ENCODE assay signal across 8 cellular contexts in the genomic region with DNA sequence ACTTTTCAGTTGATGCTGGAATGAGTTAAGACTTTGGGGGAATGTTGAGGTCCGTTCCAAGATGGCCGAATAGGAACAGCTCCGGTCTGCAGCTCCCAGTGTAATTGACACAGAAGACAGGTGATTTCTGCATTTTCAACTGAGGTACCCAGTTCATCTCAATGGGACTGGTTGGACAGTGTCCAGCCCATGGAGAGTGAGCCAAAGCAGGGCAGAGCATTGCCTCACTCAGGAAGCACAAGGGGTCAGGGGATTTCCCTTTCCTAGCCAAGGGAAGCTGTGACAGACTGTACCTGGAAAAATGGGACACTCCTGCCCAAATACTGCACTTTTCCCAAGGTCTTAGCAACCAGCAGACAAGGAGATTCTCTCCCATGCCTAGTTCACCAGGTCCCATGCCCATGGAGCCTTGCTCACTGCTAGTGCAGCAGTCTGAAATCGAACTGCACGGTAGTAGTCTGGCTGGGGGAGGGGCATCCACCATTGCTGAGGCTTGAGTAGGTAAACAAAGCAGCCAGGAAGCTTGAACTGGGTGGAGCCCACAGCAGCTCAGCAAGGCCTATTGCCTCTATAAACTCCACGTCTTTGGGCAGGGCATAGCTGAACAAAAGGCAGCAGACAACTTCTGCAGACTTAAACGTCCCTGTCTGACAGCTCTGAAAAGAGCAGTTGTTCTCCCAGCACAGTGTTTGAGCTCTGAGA.
A peak's percentile ranks its signal among the peaks of the same experiment; 100 is the strongest.
DNase-seq lines count a peak whose midpoint lies in the region; ATAC-seq, FAIRE-seq and TF ChIP-seq lines count a peak whose summit lies in the region.
"Not testable (repeated sequence)": the region's sequence is repeated elsewhere in the genome, so short reads cannot be mapped to it uniquely, and the experiment has no call there.

No MANE protein-coding gene starts in this region.

- POLR2A ChIA-PET in HepG2 (lab: Yijun Ruan, JAX), result not testable (repeated sequence)

- 10% methylated on average over 5 of the region's 7 CpGs for WGBS in HepG2 (ENCODE audit: low lambda C conversion rate)
- 89% methylated on average over 7 of the region's 7 CpGs for WGBS in mesenchymal stem cell
- WGBS in transverse colon (ENCODE audit: low coverage in 1 of 2), 2 donors, result 73% methylated on average over 7 of the region's 7 CpGs; no CpG with 5 or more reads in 1 of the 2 donors

- not testable (repeated sequence) for H3K4me1 ChIP-seq in Karpas-422 (ENCODE audit: low read length); HepG2 (ENCODE audit: insufficient read depth, low read length); mesenchymal stem cell (ENCODE audit: control insufficient read depth, insufficient read depth, low read depth, low read length); transverse colon

- H3K4ac ChIP-seq in mesenchymal stem cell (ENCODE audit: low read depth in 1 of 2, low read length in 2 of 2), result not testable (repeated sequence)

- H3K27ac ChIP-seq in Karpas-422 (ENCODE audit: low read length); HepG2 (ENCODE audit: extremely low read length, insufficient read depth, low read length); mesenchymal stem cell (ENCODE audit: low read length, poor library complexity, severe bottlenecking): not testable (repeated sequence)
- peak overlapping the region; percentile 55 for H3K27ac ChIP-seq in VCaP
- H3K27ac ChIP-seq in transverse colon, result peak overlapping the region; percentile 44 to 68 (median 61)

- not testable (repeated sequence) for TF ChIP-seq POLR2A in HepG2 (IDR thresholded peaks at IDR 0.05; ENCODE audit: insufficient read depth in 1 of 2, low read depth in 2 of 2, low read length in 2 of 2); transverse colon (IDR thresholded peaks at IDR 0.05)

- H4K8ac ChIP-seq in mesenchymal stem cell (ENCODE audit: low read length), result not testable (repeated sequence)

- not testable (repeated sequence) for TF ChIP-seq CTCF in VCaP (conservative IDR thresholded peaks at IDR 0.05); endothelial cell (IDR thresholded peaks at IDR 0.05; ENCODE audit: unreplicated experiment); HepG2 (CRISPR knock-in tag; IDR thresholded peaks at IDR 0.05); transverse colon (IDR thresholded peaks at IDR 0.05)

- peak overlapping the region; percentile 62 for H3K4me3 Mint-ChIP-seq in endothelial cell (ENCODE audit: unreplicated experiment)

- H2BK120ac ChIP-seq in mesenchymal stem cell (ENCODE audit: low read depth, low read length), result not testable (repeated sequence)

- H2AFZ ChIP-seq in Karpas-422 (ENCODE audit: low read length); HepG2 (ENCODE audit: low read length); mesenchymal stem cell (ENCODE audit: low read depth, low read length): not testable (repeated sequence)

- peaks cover 11% of the 10 kb centered on the region for H3K36me3 Mint-ChIP-seq in endothelial cell (ENCODE audit: low read depth, unreplicated experiment)

- not testable (repeated sequence) for H2AK5ac ChIP-seq in mesenchymal stem cell (ENCODE audit: low read length, severe bottlenecking)

- DNase-seq in COLO668 (lab: John Stamatoyannopoulos, UW; ENCODE audit: unreplicated experiment) (peak; percentile 36), Karpas-422 (peak; percentile 24), NCI-H748 (lab: John Stamatoyannopoulos, UW; ENCODE audit: unreplicated experiment) (peak; percentile 44), transverse colon (peak; percentile 69)
- not testable (repeated sequence) for DNase-seq in endothelial cell (ENCODE audit: low spot score); HepG2 (ENCODE audit: low spot score); mesenchymal stem cell

- H2BK5ac ChIP-seq in mesenchymal stem cell (ENCODE audit: low read depth, low read length, poor library complexity, severe bottlenecking), result not testable (repeated sequence)

- H3K14ac ChIP-seq in mesenchymal stem cell (ENCODE audit: low read length in 2 of 2), result not testable (repeated sequence)

- not testable (repeated sequence) for H3K79me2 ChIP-seq in Karpas-422 (ENCODE audit: low read length); HepG2 (ENCODE audit: insufficient read depth, low read length)

- H3K36me3 ChIP-seq in Karpas-422 (ENCODE audit: insufficient read depth, low read length); HepG2 (replicated peaks in 1 of 2; ENCODE audit: control insufficient read depth in 1 of 2, insufficient read depth in 2 of 2, low read length in 2 of 2); mesenchymal stem cell (ENCODE audit: control insufficient read depth in 1 of 2, insufficient read depth in 2 of 2, low read depth in 1 of 2, low read length in 2 of 2); transverse colon: not testable (repeated sequence)

- not testable (repeated sequence) for BruUV-seq in HepG2 (replicated peaks; lab: Mats Ljungman, UMichigan)

- not testable (repeated sequence) for H3K4me2 ChIP-seq in Karpas-422 (ENCODE audit: low read depth, low read length, poor library complexity, severe bottlenecking); mesenchymal stem cell (ENCODE audit: low read length, poor library complexity, severe bottlenecking)
- 0 out of 2 replicates have a peak overlapping the region, but pooled peaks have one; percentile 5 for H3K4me2 ChIP-seq in HepG2 (ENCODE audit: low read depth, low read length)

- TF ChIP-seq RAD21 in HepG2 (CRISPR knock-in tag; IDR thresholded peaks at IDR 0.05), result not testable (repeated sequence)

- H2BK12ac ChIP-seq in mesenchymal stem cell (ENCODE audit: low read length in 2 of 2), result not testable (repeated sequence)

- not testable (repeated sequence) for H3K9me2 ChIP-seq in Karpas-422 (replicated peaks; ENCODE audit: insufficient read depth, low read length)

- CTCF ChIA-PET in HepG2 (lab: Yijun Ruan, JAX; ENCODE audit: low intra/inter-chr PET ratio, low total read pairs), result not testable (repeated sequence)

- H3K9me3 Mint-ChIP-seq in endothelial cell (ENCODE audit: unreplicated experiment), result not testable (repeated sequence)

- H4K91ac ChIP-seq in mesenchymal stem cell (ENCODE audit: low read length), result not testable (repeated sequence)

- ATAC-seq in HepG2, result not testable (repeated sequence)

- not testable (repeated sequence) for H3K4me3 ChIP-seq in Karpas-422 (ENCODE audit: low read length); HepG2 (replicated peaks in 1 of 3; ENCODE audit: insufficient read depth in 1 of 3, low read depth in 2 of 3, low read length in 3 of 3); mesenchymal stem cell (ENCODE audit: insufficient read depth in 1 of 2, low read depth in 1 of 2, low read length in 2 of 2); transverse colon

- in situ Hi-C loops in HepG2 (cut with HindIII; ENCODE audit: extremely low pct_ligation_motif_present, low pct_unique_long_range_greater_than_20kb); transverse colon (cut with MboI; ENCODE audit: low pct_ligation_motif_present in 1 of 4, low pct_unique_long_range_greater_than_20kb in 1 of 4, low sequenced_read_pairs in 3 of 4): not testable (repeated sequence)

- H2BK15ac ChIP-seq in mesenchymal stem cell (ENCODE audit: low read depth, poor library complexity, severe bottlenecking), result peak overlapping the region; percentile 3

- H3K4me1 Mint-ChIP-seq in endothelial cell (ENCODE audit: unreplicated experiment), result not testable (repeated sequence)

- not testable (repeated sequence) for H3K9ac ChIP-seq in Karpas-422 (ENCODE audit: low read length); HepG2 (ENCODE audit: insufficient read depth, low read depth, low read length); mesenchymal stem cell (ENCODE audit: low read length)

- not testable (repeated sequence) for H3K23ac ChIP-seq in mesenchymal stem cell (ENCODE audit: low read length in 2 of 2)

- not testable (repeated sequence) for H3K27me3 ChIP-seq in Karpas-422 (ENCODE audit: low read length); HepG2 (ENCODE audit: control insufficient read depth in 1 of 2, insufficient read depth in 2 of 2, low read length in 2 of 2); mesenchymal stem cell (ENCODE audit: control insufficient read depth in 1 of 2, insufficient read depth in 1 of 2, low read length in 2 of 2); transverse colon

- H3K9me3 ChIP-seq in Karpas-422 (ENCODE audit: low read length), result peaks cover 20% of the 10 kb centered on the region
- H3K9me3 ChIP-seq in HepG2 (ENCODE audit: low read length), result peaks cover 23% of the 10 kb centered on the region
- peaks cover 23% of the 10 kb centered on the region for H3K9me3 ChIP-seq in mesenchymal stem cell (ENCODE audit: control insufficient read depth, low read length)
- peaks cover 10 to 15% of the 10 kb centered on the region in 2 donors for H3K9me3 ChIP-seq in transverse colon

- not testable (repeated sequence) for TF ChIP-seq EP300 in HepG2 (IDR thresholded peaks at IDR 0.05; ENCODE audit: low read depth in 2 of 2, low read length in 2 of 2); HepG2 (CRISPR knock-in tag; IDR thresholded peaks at IDR 0.05; ENCODE audit: borderline replicate concordance); transverse colon (IDR thresholded peaks at IDR 0.05; ENCODE audit: low read depth)

- not testable (repeated sequence) for H3K27me3 Mint-ChIP-seq in endothelial cell (ENCODE audit: unreplicated experiment)

- not testable (repeated sequence) for H4K20me1 ChIP-seq in Karpas-422 (ENCODE audit: insufficient read depth, low read depth, low read length); HepG2 (ENCODE audit: insufficient read depth, low read length)

- H3K79me1 ChIP-seq in mesenchymal stem cell (replicated peaks; ENCODE audit: low read length, poor library complexity, severe bottlenecking), result not testable (repeated sequence)

- FAIRE-seq in HepG2 (lab: Jason Lieb, UNC), result not testable (repeated sequence)

- not testable (repeated sequence) for H3K27ac Mint-ChIP-seq in endothelial cell (ENCODE audit: unreplicated experiment)

- H3K18ac ChIP-seq in mesenchymal stem cell (ENCODE audit: low read depth in 1 of 2, low read length in 2 of 2), result not testable (repeated sequence)

- intact Hi-C loops in HepG2 (cut with micrococcal nuclease; ENCODE audit: unreplicated experiment); transverse colon (cut with DNase I; ENCODE audit: low total_unique reads): not testable (repeated sequence)
